Comparison of ENCODE assay signal across 8 cellular contexts in genomic region chr15:90165659-90166489, GRCh38. TPM values are rescaled to one million over a fixed set of nuclear protein-coding genes. Genes with fewer than 3 reads are reported as not detected.
DNase-seq lines count a peak whose midpoint lies in the region; ATAC-seq and TF ChIP-seq lines count a peak whose summit lies in the region.

No MANE protein-coding gene starts in this region.

- ATAC-seq in GM18502 (IDR thresholded peaks at IDR 0.05; ENCODE audit: poor library complexity, unreplicated experiment), result peak; percentile 57
- ATAC-seq in WTC11, result peak; percentile 57
- no peak for ATAC-seq in GM18520 (IDR thresholded peaks at IDR 0.05; ENCODE audit: unreplicated experiment)

- peaks cover 33% of the 10 kb centered on the region for H3K4me1 Mint-ChIP-seq in WTC11

- peak overlapping the region; percentile 55 for H3K27ac Mint-ChIP-seq in WTC11

- 10 to 46% methylated on average over 14 of the region's 14 CpGs for WGBS in sigmoid colon, 2 donors

- no peaks in the 10 kb centered on the region for H3K27me3 Mint-ChIP-seq in WTC11 (ENCODE audit: low read depth)

- H3K4me3 Mint-ChIP-seq in WTC11, result no peak overlapping the region

- CTCF ChIA-PET in AG04450 (lab: Charles Lee), result interaction anchor here (1.6 kb wide), 1 partner anchor 55 kb away, joined by 7 read pairs; no protein-coding TSS in a partner anchor
- CTCF ChIA-PET in WTC11 (lab: Charles Lee), result interaction anchor here (1.5 kb wide), 1 partner anchor 55 kb away, joined by 6 read pairs; no protein-coding TSS in a partner anchor

- H3K4me1 ChIP-seq in sigmoid colon, result peaks cover 0 to 15% (median 10%) of the 10 kb centered on the region in 4 donors

- no peaks in the 10 kb centered on the region for H3K36me3 Mint-ChIP-seq in WTC11

- peak; percentile 94 for DNase-seq in AG04450 (ENCODE audit: low read depth, low spot score)
- peak; percentile 31 for DNase-seq in NAMALWA (ENCODE audit: low spot score)
- peak; percentile 25 for DNase-seq in WTC11 (ENCODE audit: low spot score)
- DNase-seq in glomerular endothelial cell (ENCODE audit: extremely low read depth, low read depth, low spot score), result peak; percentile 85
- DNase-seq in sigmoid colon, result peak; percentile 82
- DNase-seq in GM19240 (ENCODE audit: insufficient read length, low spot score), result no peak

- POLR2A ChIA-PET in AG04450 (lab: Yijun Ruan, JAX), result interaction anchor here (0.9 kb wide), 1 partner anchor 83 kb away, joined by 9 read pairs; the partner anchor contains the start of gene TTLL13
- POLR2A ChIA-PET in WTC11 (lab: Charles Lee), result interaction anchor here (0.6 kb wide), 1 partner anchor 10 kb away, joined by 3 read pairs; no protein-coding TSS in a partner anchor

- H3K27me3 ChIP-seq in AG04450 (ENCODE audit: control insufficient read depth, insufficient read depth, low read length) (no peaks in the 10 kb centered on the region), sigmoid colon (no peaks in the 10 kb centered on the region)

- H3K27ac ChIP-seq in AG04450 (ENCODE audit: low read depth, low read length) (peak overlapping the region; percentile 49), sigmoid colon (peak overlapping the region; percentile 65 to 84 (median 74))

- H3K36me3 ChIP-seq in sigmoid colon, result no peaks in the 10 kb centered on the region

- TF ChIP-seq CTCF in AG04450 (IDR thresholded peaks at IDR 0.05; ENCODE audit: low read depth, low read length), result no peak
- no peak for TF ChIP-seq CTCF in WTC11 (IDR thresholded peaks at IDR 0.05)
- TF ChIP-seq CTCF in sigmoid colon (IDR thresholded peaks at IDR 0.05), result no peak

- intact Hi-C loops in sigmoid colon (cut with DNase I), result no loop called here

- H3K4me3 ChIP-seq in AG04450 (ENCODE audit: low read depth, low read length), result no peak overlapping the region
- no peak overlapping the region for H3K4me3 ChIP-seq in sigmoid colon

- no peaks in the 10 kb centered on the region for H3K9me3 ChIP-seq in AG04450 (ENCODE audit: control insufficient read depth, insufficient read depth, low read length)
- no peaks in the 10 kb centered on the region for H3K9me3 ChIP-seq in sigmoid colon

- TF ChIP-seq EP300 in sigmoid colon (IDR thresholded peaks at IDR 0.05), result peak in 2 of 4 donors; percentile 26 to 44

- peak in 1 of 2 donors; percentile 17 for TF ChIP-seq POLR2A in sigmoid colon (IDR thresholded peaks at IDR 0.05)

- H3K9me3 Mint-ChIP-seq in WTC11, result peaks cover 6% of the 10 kb centered on the region

TF ChIP-seq in WTC11, 78 proteins besides CTCF, POLR2A, EP300 and RAD21 (continues in another document):
- TF ChIP-seq ATF2 (CRISPR knock-in tag; IDR thresholded peaks at IDR 0.05; ENCODE audit: borderline replicate concordance, low read depth), result no peak
- TF ChIP-seq ZNF281 (CRISPR knock-in tag; IDR thresholded peaks at IDR 0.05), result no peak
- TF ChIP-seq GABPB1 (CRISPR knock-in tag; IDR thresholded peaks at IDR 0.05), result no peak; the same call in 1 of the 2 replicates
- no peak for TF ChIP-seq JUN (CRISPR knock-in tag; IDR thresholded peaks at IDR 0.05)
- TF ChIP-seq HMGA2 (CRISPR knock-in tag; IDR thresholded peaks at IDR 0.05), result no peak
- no peak for TF ChIP-seq NFE2L1 (CRISPR knock-in tag; IDR thresholded peaks at IDR 0.05)
- TF ChIP-seq GTF2I (CRISPR knock-in tag; conservative IDR thresholded peaks at IDR 0.05), result no peak
- TF ChIP-seq ZNF219 (CRISPR knock-in tag; IDR thresholded peaks at IDR 0.05; ENCODE audit: borderline replicate concordance), result no peak
- no peak for TF ChIP-seq ELF4 (CRISPR knock-in tag; IDR thresholded peaks at IDR 0.05; ENCODE audit: low read depth)
- TF ChIP-seq, protein P1, sequence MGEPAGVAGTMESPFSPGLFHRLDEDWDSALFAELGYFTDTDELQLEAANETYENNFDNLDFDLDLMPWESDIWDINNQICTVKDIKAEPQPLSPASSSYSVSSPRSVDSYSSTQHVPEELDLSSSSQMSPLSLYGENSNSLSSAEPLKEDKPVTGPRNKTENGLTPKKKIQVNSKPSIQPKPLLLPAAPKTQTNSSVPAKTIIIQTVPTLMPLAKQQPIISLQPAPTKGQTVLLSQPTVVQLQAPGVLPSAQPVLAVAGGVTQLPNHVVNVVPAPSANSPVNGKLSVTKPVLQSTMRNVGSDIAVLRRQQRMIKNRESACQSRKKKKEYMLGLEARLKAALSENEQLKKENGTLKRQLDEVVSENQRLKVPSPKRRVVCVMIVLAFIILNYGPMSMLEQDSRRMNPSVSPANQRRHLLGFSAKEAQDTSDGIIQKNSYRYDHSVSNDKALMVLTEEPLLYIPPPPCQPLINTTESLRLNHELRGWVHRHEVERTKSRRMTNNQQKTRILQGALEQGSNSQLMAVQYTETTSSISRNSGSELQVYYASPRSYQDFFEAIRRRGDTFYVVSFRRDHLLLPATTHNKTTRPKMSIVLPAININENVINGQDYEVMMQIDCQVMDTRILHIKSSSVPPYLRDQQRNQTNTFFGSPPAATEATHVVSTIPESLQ (CRISPR knock-in tag; IDR thresholded peaks at IDR 0.05), result no peak
- TF ChIP-seq CDX4 (CRISPR knock-in tag; IDR thresholded peaks at IDR 0.05; ENCODE audit: borderline replicate concordance), result no peak
- no peak for TF ChIP-seq ZNF138 (CRISPR knock-in tag; conservative IDR thresholded peaks at IDR 0.05)
- TF ChIP-seq TEAD1 (CRISPR knock-in tag; IDR thresholded peaks at IDR 0.05), result no peak
- TF ChIP-seq ZBTB43 (CRISPR knock-in tag; IDR thresholded peaks at IDR 0.05), result no peak
- TF ChIP-seq ZNF671 (CRISPR knock-in tag; IDR thresholded peaks at IDR 0.05), result no peak
- TF ChIP-seq EMX1 (CRISPR knock-in tag; IDR thresholded peaks at IDR 0.05), result no peak

RNA-seq across cellular contexts. Expression of gene SEMA4B, which starts 35.3 kb away (rescaled TPM):
- polyA plus RNA-seq in AG04450 (2011; rRNA removed), result 13.5 and 17.9 TPM in 2 replicates
- polyA minus RNA-seq in AG04450 (2011; rRNA and poly(A)+ RNA removed), result 17.7 and 22.3 TPM in 2 replicates
- 50.1 to 53.3 TPM (median 50.2 TPM) in 3 replicates for total RNA-seq in WTC11 (2021)
- total RNA-seq in glomerular endothelial cell, result 16.3 and 16.7 TPM in 2 replicates
- 10 to 100 TPM; 42.0 to 72.4 (median 58.6) TPM for total RNA-seq in sigmoid colon
- polyA plus RNA-seq in sigmoid colon, result 10 to 100 TPM; 10.6 to 94.5 (median 11.4) TPM
